Comparison of ENCODE assay signal across 9 cellular contexts in genomic region chr4:38075370-38076152, GRCh38.
DNase-seq lines count a peak whose midpoint lies in the region; ATAC-seq, FAIRE-seq and TF ChIP-seq lines count a peak whose summit lies in the region.
"Had no signal": no experiment of that assay in that cellular context is flagged by ENCODE, and none has a peak within 500 bp of the region (broad histone marks: within the 10 kb centered on the region; RNA-seq: fewer than 3 reads in every experiment).

No MANE protein-coding gene starts in this region.

- H3K27me3 ChIP-seq in right lobe of liver, result no peaks in the 10 kb centered on the region

- POLR2A ChIA-PET in A549 (lab: Yijun Ruan, JAX) (no interaction called here), MCF 10A (lab: Yijun Ruan, JAX) (no interaction called here)
- POLR2A ChIA-PET in naive thymus-derived CD8-positive, alpha-beta T cell (lab: Charles Lee), result interaction anchor here (0.7 kb wide), 1 partner anchor 107 kb away, joined by 3 read pairs; no protein-coding TSS in a partner anchor

- H3K27ac ChIP-seq in A549, result peak overlapping the region in 1 of 2 experiments; percentile 49; a peak in 2 of 6 replicates
- H3K27ac ChIP-seq in right lobe of liver, result peak overlapping the region in 2 of 3 donors; percentile 26 to 45

- FAIRE-seq in A549 (lab: Jason Lieb, UNC), result no peak

- no peaks in the 10 kb centered on the region for H3K36me3 ChIP-seq in right lobe of liver

- H3K9me3 ChIP-seq in A549 (no peaks in the 10 kb centered on the region), right lobe of liver (no peaks in the 10 kb centered on the region)

- no peaks in the 10 kb centered on the region for H3K9me3 Mint-ChIP-seq in MCF 10A (ENCODE audit: unreplicated experiment)
- no peaks in the 10 kb centered on the region for H3K9me3 Mint-ChIP-seq in naive thymus-derived CD8-positive, alpha-beta T cell

- CTCF ChIA-PET in A549 (lab: Yijun Ruan, JAX) (no interaction called here), MCF 10A (lab: Yijun Ruan, JAX) (interaction anchor here (0.6 to 1.6 kb wide), 2 partner anchors 15 to 720 kb away, joined by 3 to 5 read pairs; no protein-coding TSS in a partner anchor)

- no TSS peak for BruUV-seq in MCF 10A (replicated peaks; lab: Mats Ljungman, UMichigan)

- H3K4me3 Mint-ChIP-seq in MCF 10A (ENCODE audit: unreplicated experiment), result no peak overlapping the region
- H3K4me3 Mint-ChIP-seq in naive thymus-derived CD8-positive, alpha-beta T cell, result peak overlapping the region in 1 of 10 donors; percentile 28

- H3K4me3 ChIP-seq in A549 (no peak overlapping the region), right lobe of liver (no peak overlapping the region)

- no peaks in the 10 kb centered on the region for H3K27me3 Mint-ChIP-seq in MCF 10A (ENCODE audit: insufficient read depth, unreplicated experiment)
- no peaks in the 10 kb centered on the region for H3K27me3 Mint-ChIP-seq in naive thymus-derived CD8-positive, alpha-beta T cell

- ATAC-seq in A549 (no peak), right lobe of liver (peak in 3 of 4 donors; percentile 39 to 54 (median 45)), HG03521 (IDR thresholded peaks at IDR 0.05; ENCODE audit: unreplicated experiment) (no peak)
- no peak for ATAC-seq in naive thymus-derived CD8-positive, alpha-beta T cell

- H3K4me1 Mint-ChIP-seq in MCF 10A (ENCODE audit: insufficient read depth, unreplicated experiment), result peaks cover 35% of the 10 kb centered on the region
- H3K4me1 Mint-ChIP-seq in naive thymus-derived CD8-positive, alpha-beta T cell, result peaks cover 0 to 46% (median 4%) of the 10 kb centered on the region in 4 donors

- peak overlapping the region; percentile 44 for H3K27ac Mint-ChIP-seq in MCF 10A (ENCODE audit: low read depth, unreplicated experiment)
- H3K27ac Mint-ChIP-seq in naive thymus-derived CD8-positive, alpha-beta T cell, result peak overlapping the region in 1 of 10 donors; percentile 35

- intact Hi-C loops in MCF 10A (cut with micrococcal nuclease) (loop anchor here (5.0 kb wide), 1 partner anchor 57 kb away; no protein-coding TSS in a partner anchor), right lobe of liver (cut with DNase I) (loop anchor here in 1 of 2 donors (10.0 kb wide), 1 partner anchor 99 kb away; no protein-coding TSS in a partner anchor)

- TF ChIP-seq RAD21 in A549 (conservative IDR thresholded peaks at IDR 0.05 in 1 of 2, IDR thresholded peaks at IDR 0.05 in 1 of 2), result no peak

- TF ChIP-seq POLR2A in A549 (IDR thresholded peaks at IDR 0.05; ENCODE audit: low read length) (no peak), right lobe of liver (IDR thresholded peaks at IDR 0.05) (no peak)

- no peaks in the 10 kb centered on the region for H3K36me3 Mint-ChIP-seq in MCF 10A (ENCODE audit: insufficient read depth, unreplicated experiment)
- peaks cover 0 to 73% (median 38%) of the 10 kb centered on the region in 3 donors for H3K36me3 Mint-ChIP-seq in naive thymus-derived CD8-positive, alpha-beta T cell

- 63% methylated on average over 6 of the region's 6 CpGs for WGBS in A549 (ENCODE audit: missing lambda C conversion rate)
- WGBS in right lobe of liver (ENCODE audit: insufficient coverage, low coverage, low lambda C conversion rate, missing lambda C conversion rate), result 31% methylated on average over 6 of the region's 6 CpGs

- H3K4me1 ChIP-seq in A549 (peaks cover 27% of the 10 kb centered on the region), right lobe of liver (peaks cover 0 to 48% (median 2%) of the 10 kb centered on the region in 4 donors)

- TF ChIP-seq CTCF in A549 (IDR thresholded peaks at IDR 0.05), result no peak
- no peak for TF ChIP-seq CTCF in MCF 10A (IDR thresholded peaks at IDR 0.05; ENCODE audit: unreplicated experiment)
- no peak for TF ChIP-seq CTCF in right lobe of liver (IDR thresholded peaks at IDR 0.05)

- TF ChIP-seq EP300 in A549 (IDR thresholded peaks at IDR 0.05), result no peak

- DNase-seq in A549 (ENCODE audit: low read depth in 1 of 2, low spot score in 1 of 2) (peak in 1 of 2 experiments; percentile 30), HuH-7 (ENCODE audit: low spot score) (peak; percentile 36), MCF 10A (ENCODE audit: unreplicated experiment) (peak; percentile 75), right lobe of liver (no peak), NCI-H1694 treated with DMSO at 0.1 percent for 48 hours (lab: John Stamatoyannopoulos, UW) (no peak)
- no peak for DNase-seq in naive thymus-derived CD8-positive, alpha-beta T cell
- no peak for DNase-seq in central memory CD4-positive, alpha-beta T cell
- DNase-seq: NCI-H1417 had no signal

- peak overlapping the region; percentile 40; the same call in 2 of the 3 replicates for H3K4me2 ChIP-seq in A549

TF ChIP-seq in A549, 52 proteins besides CTCF, POLR2A, EP300 and RAD21:
- no peak for TF ChIP-seq ZNF302 (CRISPR knock-in tag; IDR thresholded peaks at IDR 0.05)
- TF ChIP-seq NFE2L2 (conservative IDR thresholded peaks at IDR 0.05; ENCODE audit: low read length), result no peak
- TF ChIP-seq ZFP36 (IDR thresholded peaks at IDR 0.05; ENCODE audit: borderline replicate concordance, partially characterized antibody), result no peak
- TF ChIP-seq, protein P1, sequence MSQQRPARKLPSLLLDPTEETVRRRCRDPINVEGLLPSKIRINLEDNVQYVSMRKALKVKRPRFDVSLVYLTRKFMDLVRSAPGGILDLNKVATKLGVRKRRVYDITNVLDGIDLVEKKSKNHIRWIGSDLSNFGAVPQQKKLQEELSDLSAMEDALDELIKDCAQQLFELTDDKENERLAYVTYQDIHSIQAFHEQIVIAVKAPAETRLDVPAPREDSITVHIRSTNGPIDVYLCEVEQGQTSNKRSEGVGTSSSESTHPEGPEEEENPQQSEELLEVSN (IDR thresholded peaks at IDR 0.05; ENCODE audit: borderline replicate concordance, low read depth), result no peak
- TF ChIP-seq FOSL2 (IDR thresholded peaks at IDR 0.05), result no peak
- TF ChIP-seq FOSL2 (CRISPR knock-in tag; IDR thresholded peaks at IDR 0.05), result no peak
- TF ChIP-seq EHF (CRISPR knock-in tag; IDR thresholded peaks at IDR 0.05), result no peak
- TF ChIP-seq RFX5 (IDR thresholded peaks at IDR 0.05), result no peak
- TF ChIP-seq, protein P2, sequence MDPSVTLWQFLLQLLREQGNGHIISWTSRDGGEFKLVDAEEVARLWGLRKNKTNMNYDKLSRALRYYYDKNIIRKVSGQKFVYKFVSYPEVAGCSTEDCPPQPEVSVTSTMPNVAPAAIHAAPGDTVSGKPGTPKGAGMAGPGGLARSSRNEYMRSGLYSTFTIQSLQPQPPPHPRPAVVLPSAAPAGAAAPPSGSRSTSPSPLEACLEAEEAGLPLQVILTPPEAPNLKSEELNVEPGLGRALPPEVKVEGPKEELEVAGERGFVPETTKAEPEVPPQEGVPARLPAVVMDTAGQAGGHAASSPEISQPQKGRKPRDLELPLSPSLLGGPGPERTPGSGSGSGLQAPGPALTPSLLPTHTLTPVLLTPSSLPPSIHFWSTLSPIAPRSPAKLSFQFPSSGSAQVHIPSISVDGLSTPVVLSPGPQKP (IDR thresholded peaks at IDR 0.05; ENCODE audit: low read depth, low read length), result no peak
- no peak for TF ChIP-seq FOXS1 (CRISPR knock-in tag; IDR thresholded peaks at IDR 0.05)
- no peak for TF ChIP-seq ZSCAN20 (CRISPR knock-in tag; IDR thresholded peaks at IDR 0.05)
- TF ChIP-seq, protein P3, sequence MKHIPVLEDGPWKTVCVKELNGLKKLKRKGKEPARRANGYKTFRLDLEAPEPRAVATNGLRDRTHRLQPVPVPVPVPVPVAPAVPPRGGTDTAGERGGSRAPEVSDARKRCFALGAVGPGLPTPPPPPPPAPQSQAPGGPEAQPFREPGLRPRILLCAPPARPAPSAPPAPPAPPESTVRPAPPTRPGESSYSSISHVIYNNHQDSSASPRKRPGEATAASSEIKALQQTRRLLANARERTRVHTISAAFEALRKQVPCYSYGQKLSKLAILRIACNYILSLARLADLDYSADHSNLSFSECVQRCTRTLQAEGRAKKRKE (CRISPR knock-in tag; IDR thresholded peaks at IDR 0.05; ENCODE audit: low read depth), result no peak
- no peak for TF ChIP-seq HOXA7 (CRISPR knock-in tag; IDR thresholded peaks at IDR 0.05)
- no peak for TF ChIP-seq HEYL (CRISPR knock-in tag; IDR thresholded peaks at IDR 0.05)
- TF ChIP-seq POLR2AphosphoS2 (conservative IDR thresholded peaks at IDR 0.05; ENCODE audit: low read length), result no peak
- TF ChIP-seq PHF8 (IDR thresholded peaks at IDR 0.05; ENCODE audit: borderline replicate concordance, low read depth), result no peak

Comparison
In these comparisons a context has a peak if more than half of its experiments do, and no peak if none do; other contexts are left out.
1. ATAC-seq: peak in right lobe of liver (3 of 4); none in A549 (0 of 2), naive thymus-derived CD8-positive, alpha-beta T cell (0 of 2) and HG03521 (single experiment).
2. DNase-seq: peak in HuH-7 (single experiment) and MCF 10A (single experiment); none in right lobe of liver (0 of 3), naive thymus-derived CD8-positive, alpha-beta T cell (0 of 10), NCI-H1694 treated with DMSO at 0.1 percent for 48 hours (single experiment) and central memory CD4-positive, alpha-beta T cell (single experiment).